ENCODE assay signal across 16 cellular contexts in the genomic region with DNA sequence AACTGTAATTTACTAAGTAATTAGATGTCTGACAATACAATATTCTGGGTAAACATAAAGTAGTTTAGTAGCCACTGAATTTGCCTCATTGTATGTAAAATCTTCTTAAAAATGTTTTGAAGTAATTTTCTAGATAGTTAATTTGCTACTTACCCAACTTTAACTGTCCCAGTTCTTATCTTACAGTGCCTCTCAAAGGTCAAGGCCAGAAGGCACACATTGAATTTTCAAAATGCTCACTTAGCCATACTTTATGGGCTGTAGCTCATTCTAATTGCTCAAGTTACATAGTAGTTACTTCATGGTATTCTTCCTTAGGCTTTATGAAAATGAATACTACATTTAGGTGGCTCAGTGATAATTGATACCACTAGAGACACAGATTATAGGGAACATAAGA.
A peak's percentile ranks its signal among the peaks of the same experiment; 100 is the strongest.
DNase-seq lines count a peak whose midpoint lies in the region; ATAC-seq and TF ChIP-seq lines count a peak whose summit lies in the region.
"Had no signal": no experiment of that assay in that cellular context is flagged by ENCODE, and none has a peak within 500 bp of the region (broad histone marks: within the 10 kb centered on the region; RNA-seq: fewer than 3 reads in every experiment).

No MANE protein-coding gene starts in this region.

- POLR2A ChIA-PET in RWPE1 (lab: Yijun Ruan, JAX; ENCODE audit: low non-redundant PET): no interaction called here

- H3K27me3 ChIP-seq in right lobe of liver: no peaks in the 10 kb centered on the region
- H3K27me3 ChIP-seq: gastrocnemius medialis, tibial nerve had no signal

- no peak overlapping the region for H3K4me3 ChIP-seq in GM12865 (ENCODE audit: low read depth, low read length)
- no peak overlapping the region for H3K4me3 ChIP-seq in cardiac fibroblast (replicated peaks in 1 of 2; ENCODE audit: low read depth in 2 of 2, low read length in 2 of 2)
- H3K4me3 ChIP-seq in right lobe of liver: no peak overlapping the region
- H3K4me3 ChIP-seq: gastrocnemius medialis, tibial nerve had no signal

- CTCF ChIA-PET in RWPE1 (lab: Yijun Ruan, JAX): interaction anchor here (0.6 kb wide), 1 partner anchor 892 kb away, joined by 5 read pairs; no protein-coding TSS in a partner anchor

- no peaks in the 10 kb centered on the region for H3K9me3 ChIP-seq in right lobe of liver
- H3K9me3 ChIP-seq: gastrocnemius medialis had no signal

- TF ChIP-seq CTCF in GM12865 (IDR thresholded peaks at IDR 0.05; ENCODE audit: insufficient read depth, low read depth, low read length, missing control alignments) (peak; percentile 10), LNCAP (IDR thresholded peaks at IDR 0.05) (peak; percentile 45), cardiac fibroblast (IDR thresholded peaks at IDR 0.05; ENCODE audit: low read depth, low read length) (no peak), right lobe of liver (IDR thresholded peaks at IDR 0.05) (peak in 3 of 4 donors; percentile 19 to 46 (median 41)), RWPE1 (conservative IDR thresholded peaks at IDR 0.05; ENCODE audit: low read depth) (no peak)

- no peaks in the 10 kb centered on the region for H3K4me1 ChIP-seq in right lobe of liver
- H3K4me1 ChIP-seq: gastrocnemius medialis, tibial nerve had no signal

- H3K27ac ChIP-seq in right lobe of liver (no peak overlapping the region), RWPE1 (no peak overlapping the region)
- H3K27ac ChIP-seq: gastrocnemius medialis, tibial nerve had no signal

- intact Hi-C loops in right lobe of liver (cut with DNase I): no loop called here

- TF ChIP-seq POLR2A in right lobe of liver (IDR thresholded peaks at IDR 0.05): no peak

- no peak for DNase-seq in GM12865 (ENCODE audit: low read depth)
- DNase-seq in cardiac fibroblast (ENCODE audit: low read depth in 2 of 2): peak; percentile 16 to 18
- DNase-seq in right lobe of liver: no peak
- no peak for DNase-seq in NCI-H774 (lab: John Stamatoyannopoulos, UW)
- no peak for DNase-seq in DMS79 treated with DMSO at 0.1 percent for 48 hours (lab: John Stamatoyannopoulos, UW)
- no peak for DNase-seq in RWPE1 (ENCODE audit: low spot score)
- DNase-seq: activated CD4-positive, alpha-beta T cell treated with anti-CD3 and anti-CD28 coated beads, Interleukin-2, amount 50 U/mL, for 48 hours; activated T-cell treated with anti-CD3 and anti-CD28 coated beads, Interleukin-2, amount 50 U/mL, for 48 hours; effector memory CD8-positive, alpha-beta T cell; gastrocnemius medialis; NCI-H2029 treated with DMSO at 0.1 percent for 48 hours; NCI-H524; stimulated activated naive CD4-positive, alpha-beta T cell had no signal

- no peaks in the 10 kb centered on the region for H3K36me3 ChIP-seq in right lobe of liver
- H3K36me3 ChIP-seq: gastrocnemius medialis, tibial nerve had no signal

- peak; percentile 30 to 53 (median 46) for ATAC-seq in right lobe of liver
- ATAC-seq: effector memory CD8-positive, alpha-beta T cell; gastrocnemius medialis; natural killer cell treated with Interleukin-12 subunit alpha and Interleukin-12 subunit beta and Interleukin-15 and Interleukin-18, amount 100 ng/mL, for 72 hours had no signal

Comparison
In these comparisons a context has a peak if more than half of its experiments do, and no peak if none do; other contexts are left out.
1. DNase-seq: peak in cardiac fibroblast (2 of 2); none in GM12865 (single experiment), right lobe of liver (0 of 3), NCI-H774 (single experiment), DMS79 treated with DMSO at 0.1 percent for 48 hours (single experiment) and RWPE1 (single experiment).
2. CTCF ChIP-seq: peak in GM12865 (single experiment), LNCAP (single experiment) and right lobe of liver (3 of 4); none in cardiac fibroblast (single experiment) and RWPE1 (single experiment).